In genomic region chr1:81430955-81431646, GRCh38 we compare ENCODE assay signal across 16 cellular contexts.
DNase-seq lines count a peak whose midpoint lies in the region; ATAC-seq, FAIRE-seq and TF ChIP-seq lines count a peak whose summit lies in the region.
"Had no signal": no experiment of that assay in that cellular context is flagged by ENCODE, and none has a peak within 500 bp of the region (broad histone marks: within the 10 kb centered on the region; RNA-seq: fewer than 3 reads in every experiment).

No MANE protein-coding gene starts in this region.

- H2BK15ac ChIP-seq in H1 (ENCODE audit: low read length): no peak overlapping the region

- POLR2A ChIA-PET in H1 (lab: Charles Lee; ENCODE audit: partially characterized antibody): interaction anchor here (0.8 kb wide), 1 partner anchor 11 kb away, joined by 3 read pairs; no protein-coding TSS in a partner anchor

- peak overlapping the region; percentile 93 for H3K27ac Mint-ChIP-seq in neural crest cell (ENCODE audit: unreplicated experiment)
- H3K27ac Mint-ChIP-seq: natural killer cell treated with Interleukin-12 subunit alpha and Interleukin-12 subunit beta and Interleukin-15 and Interleukin-18, amount 100 ng/mL, for 72 hours; stimulated activated effector memory CD8-positive, alpha-beta T cell treated with anti-CD3 and anti-CD28 coated beads, Interleukin-12 subunit alpha, Interleukin-12 subunit beta, amount 100 ng/mL, for 72 hours had no signal

- no peak overlapping the region for H3K9ac ChIP-seq in H1 (replicated peaks in 1 of 4; ENCODE audit: extremely low read depth in 1 of 4, low read depth in 3 of 4, low read length in 3 of 4)

- ATAC-seq in GM19324 (IDR thresholded peaks at IDR 0.05; ENCODE audit: low FRiP score, unreplicated experiment) (peak; percentile 46), HG03103 (IDR thresholded peaks at IDR 0.05; ENCODE audit: low read depth, unreplicated experiment) (peak; percentile 45)
- ATAC-seq: esophagus mucosa; natural killer cell treated with Interleukin-12 subunit alpha and Interleukin-12 subunit beta and Interleukin-15 and Interleukin-18, amount 100 ng/mL, for 72 hours; stimulated activated effector memory CD8-positive, alpha-beta T cell treated with anti-CD3 and anti-CD28 coated beads, Interleukin-12 subunit alpha, Interleukin-12 subunit beta, amount 100 ng/mL, for 72 hours had no signal

- H3K36me3 ChIP-seq in H1 (ENCODE audit: control insufficient read depth in 2 of 4, insufficient read depth in 4 of 4, low read length in 3 of 4): peaks cover 0 to 4% (median under 1%) of the 10 kb centered on the region in 4 experiments; a peak in 2 of 8 replicates
- H3K36me3 ChIP-seq: cardiac muscle cell had no signal

- H3K4ac ChIP-seq in H1 (replicated peaks; ENCODE audit: insufficient read length, low read depth, low read length): no peak overlapping the region

- no peak overlapping the region for H2AFZ ChIP-seq in H1 (ENCODE audit: low read length)

- peak overlapping the region; percentile 77 for H3K4me3 Mint-ChIP-seq in neural crest cell
- H3K4me3 Mint-ChIP-seq: natural killer cell treated with Interleukin-12 subunit alpha and Interleukin-12 subunit beta and Interleukin-15 and Interleukin-18, amount 100 ng/mL, for 72 hours; stimulated activated effector memory CD8-positive, alpha-beta T cell treated with anti-CD3 and anti-CD28 coated beads, Interleukin-12 subunit alpha, Interleukin-12 subunit beta, amount 100 ng/mL, for 72 hours had no signal

- WGBS in H1 (ENCODE audit: extremely low coverage in 1 of 2, insufficient coverage in 1 of 2, insufficient read length in 1 of 2, insufficient replicate concordance in 2 of 2, low coverage in 1 of 2, low lambda C conversion rate in 2 of 2, missing lambda C conversion rate in 1 of 2), 2 experiments: 5% methylated on average over 6 of the region's 6 CpGs; no CpG with 5 or more reads in 1 of the 2 experiments

- H3K27ac ChIP-seq in H1 (ENCODE audit: low read depth, low read length): peak overlapping the region; percentile 30; the same call in 1 of the 2 replicates
- H3K27ac ChIP-seq: C4-2B, cardiac muscle cell had no signal

- no peaks in the 10 kb centered on the region; a peak in 1 of 4 replicates for H3K9me3 ChIP-seq in H1 (ENCODE audit: insufficient read depth in 2 of 2, low read depth in 1 of 2, low read length in 1 of 2)

- H4K8ac ChIP-seq in H1 (ENCODE audit: extremely low read depth, insufficient read depth, low read length): no peak overlapping the region

- H2BK12ac ChIP-seq in H1 (ENCODE audit: low read depth, low read length): no peak overlapping the region

- TF ChIP-seq RAD21 in H1 (IDR thresholded peaks at IDR 0.05 in 1 of 2, conservative IDR thresholded peaks at IDR 0.05 in 1 of 2; ENCODE audit: low read depth in 2 of 2, low read length in 2 of 2): no peak

- peak overlapping the region; percentile 36; the same call in 1 of the 2 replicates for H3K18ac ChIP-seq in H1 (ENCODE audit: extremely low read depth, low read length)

- H4K20me1 ChIP-seq in H1 (replicated peaks in 1 of 2; ENCODE audit: control insufficient read depth in 1 of 2, insufficient read depth in 2 of 2, low read length in 2 of 2): no peaks in the 10 kb centered on the region

- peak overlapping the region; percentile 61 for H4K5ac ChIP-seq in H1 (ENCODE audit: insufficient read length, low read depth, low read length)

- peaks cover 77% of the 10 kb centered on the region for H3K4me1 Mint-ChIP-seq in neural crest cell
- H3K4me1 Mint-ChIP-seq: stimulated activated effector memory CD8-positive, alpha-beta T cell treated with anti-CD3 and anti-CD28 coated beads, Interleukin-12 subunit alpha, Interleukin-12 subunit beta, amount 100 ng/mL, for 72 hours had no signal

- no peaks in the 10 kb centered on the region for H3K79me1 ChIP-seq in H1 (ENCODE audit: low read depth, low read length)

- H2BK5ac ChIP-seq in H1 (ENCODE audit: low read depth, low read length): no peak overlapping the region

- peak overlapping the region; percentile 23 to 52 for H3K4me2 ChIP-seq in H1 (ENCODE audit: insufficient read depth in 1 of 2, low read depth in 2 of 2, low read length in 2 of 2)

- peaks cover 7 to 20% (median 16%) of the 10 kb centered on the region in 4 experiments for H3K4me1 ChIP-seq in H1 (replicated peaks in 1 of 4; ENCODE audit: control insufficient read depth in 3 of 4, insufficient read depth in 4 of 4, low read length in 3 of 4)

- no peak overlapping the region for H2BK20ac ChIP-seq in H1 (ENCODE audit: low read length)

- no peak overlapping the region for H4K91ac ChIP-seq in H1 (replicated peaks; ENCODE audit: insufficient read length, low read length)

- no peaks in the 10 kb centered on the region for H3K36me3 Mint-ChIP-seq in neural crest cell (ENCODE audit: low read depth)
- H3K36me3 Mint-ChIP-seq: natural killer cell treated with Interleukin-12 subunit alpha and Interleukin-12 subunit beta and Interleukin-15 and Interleukin-18, amount 100 ng/mL, for 72 hours; stimulated activated effector memory CD8-positive, alpha-beta T cell treated with anti-CD3 and anti-CD28 coated beads, Interleukin-12 subunit alpha, Interleukin-12 subunit beta, amount 100 ng/mL, for 72 hours had no signal

- H3K9me3 Mint-ChIP-seq in neural crest cell: peaks cover 7% of the 10 kb centered on the region

- no peaks in the 10 kb centered on the region for H3K23me2 ChIP-seq in H1 (ENCODE audit: low read depth, low read length)

- TF ChIP-seq CTCF in H1 (IDR thresholded peaks at IDR 0.05; ENCODE audit: control extremely low read depth in 1 of 3, insufficient read depth in 1 of 3, low read depth in 1 of 3, low read length in 3 of 3) (no peak), neural crest cell (conservative IDR thresholded peaks at IDR 0.05) (no peak)

- TF ChIP-seq POLR2A in H1 (IDR thresholded peaks at IDR 0.05; ENCODE audit: control extremely low read depth in 1 of 2, low read depth in 2 of 2, low read length in 2 of 2): no peak

- H2AK5ac ChIP-seq in H1 (ENCODE audit: low read depth, low read length): no peak overlapping the region

- no peak for TF ChIP-seq EP300 in H1 (IDR thresholded peaks at IDR 0.05; ENCODE audit: borderline replicate concordance in 1 of 2, low read depth in 2 of 2, low read length in 2 of 2)

- H3K23ac ChIP-seq in H1 (ENCODE audit: insufficient read length): no peak overlapping the region

- H3K4me3 ChIP-seq in H1 (ENCODE audit: extremely low read depth in 1 of 4, insufficient read depth in 2 of 4, low read depth in 3 of 4, low read length in 4 of 4): peak overlapping the region in 1 of 4 experiments; percentile 25; a peak in 2 of 8 replicates
- H3K4me3 ChIP-seq: cardiac muscle cell had no signal

- peak overlapping the region; percentile 4 for H2BK120ac ChIP-seq in H1 (replicated peaks; ENCODE audit: low read depth, low read length)

- no peaks in the 10 kb centered on the region for H3K27me3 Mint-ChIP-seq in neural crest cell (ENCODE audit: low read depth)
- H3K27me3 Mint-ChIP-seq: natural killer cell treated with Interleukin-12 subunit alpha and Interleukin-12 subunit beta and Interleukin-15 and Interleukin-18, amount 100 ng/mL, for 72 hours had no signal

- H3K27me3 ChIP-seq in H1 (replicated peaks in 1 of 4; ENCODE audit: control insufficient read depth in 3 of 4, extremely low read depth in 1 of 4, insufficient read depth in 3 of 4, low read length in 3 of 4): no peaks in the 10 kb centered on the region
- H3K27me3 ChIP-seq: cardiac muscle cell had no signal

- peak; percentile 79 for FAIRE-seq in H1 (lab: Jason Lieb, UNC)

- H3K79me2 ChIP-seq in H1 (ENCODE audit: control insufficient read depth in 1 of 2, insufficient read depth in 2 of 2, low read length in 2 of 2): no peaks in the 10 kb centered on the region

- CTCF ChIA-PET in H1 (lab: Charles Lee; ENCODE audit: partially characterized antibody): no interaction called here

- H3K14ac ChIP-seq in H1 (ENCODE audit: insufficient read length): no peak overlapping the region

- H3K56ac ChIP-seq in H1 (replicated peaks; ENCODE audit: insufficient read length, low read depth, low read length): no peak overlapping the region

- DNase-seq in H1 (ENCODE audit: low read depth in 1 of 2, low spot score in 2 of 2) (peak in 1 of 2 experiments; percentile 17), neural crest cell (ENCODE audit: low read depth, low spot score) (no peak), AML-193 (lab: John Stamatoyannopoulos, UW) (no peak), T-helper 2 cell (no peak), NCI-H774 (lab: John Stamatoyannopoulos, UW) (no peak)
- no peak for DNase-seq in activated CD4-positive, alpha-beta T cell treated with anti-CD3 and anti-CD28 coated beads for 4 hours
- DNase-seq: activated effector memory CD4-positive, alpha-beta T cell treated with Interleukin-2 at 50 U/mL for 16 hours; IMR-90; NCI-H146 had no signal

TF ChIP-seq in H1, 55 proteins besides CTCF, POLR2A, EP300 and RAD21:
- TF ChIP-seq PHF8 (conservative IDR thresholded peaks at IDR 0.05; ENCODE audit: low read depth, low read length) (no peak), ASH2L (IDR thresholded peaks at IDR 0.05; ENCODE audit: low read length) (peak; percentile 76), HDAC2 (IDR thresholded peaks at IDR 0.05; ENCODE audit: borderline replicate concordance in 1 of 2, low read depth in 2 of 2, low read length in 2 of 2) (0 out of 4 replicates have a peak, but pooled peaks of 1 of the 2 experiments have one; percentile 70), RNF2 (IDR thresholded peaks at IDR 0.05; ENCODE audit: borderline replicate concordance, low read depth, low read length, missing control alignments, poor library complexity, severe bottlenecking) (no peak), HDAC6 (IDR thresholded peaks at IDR 0.05; ENCODE audit: low read depth, low read length) (no peak), TEAD4 (IDR thresholded peaks at IDR 0.05; ENCODE audit: low read depth, low read length) (peak; percentile 13; the same call in 1 of the 2 replicates), SIX5 (IDR thresholded peaks at IDR 0.05; ENCODE audit: low read depth, low read length) (no peak), SP1 (IDR thresholded peaks at IDR 0.05; ENCODE audit: low read depth, low read length) (peak; percentile 40)
TF ChIP-seq in H1: peak in this region for 4.
